Comparison of ENCODE assay signal across 8 cellular contexts in the genomic region with DNA sequence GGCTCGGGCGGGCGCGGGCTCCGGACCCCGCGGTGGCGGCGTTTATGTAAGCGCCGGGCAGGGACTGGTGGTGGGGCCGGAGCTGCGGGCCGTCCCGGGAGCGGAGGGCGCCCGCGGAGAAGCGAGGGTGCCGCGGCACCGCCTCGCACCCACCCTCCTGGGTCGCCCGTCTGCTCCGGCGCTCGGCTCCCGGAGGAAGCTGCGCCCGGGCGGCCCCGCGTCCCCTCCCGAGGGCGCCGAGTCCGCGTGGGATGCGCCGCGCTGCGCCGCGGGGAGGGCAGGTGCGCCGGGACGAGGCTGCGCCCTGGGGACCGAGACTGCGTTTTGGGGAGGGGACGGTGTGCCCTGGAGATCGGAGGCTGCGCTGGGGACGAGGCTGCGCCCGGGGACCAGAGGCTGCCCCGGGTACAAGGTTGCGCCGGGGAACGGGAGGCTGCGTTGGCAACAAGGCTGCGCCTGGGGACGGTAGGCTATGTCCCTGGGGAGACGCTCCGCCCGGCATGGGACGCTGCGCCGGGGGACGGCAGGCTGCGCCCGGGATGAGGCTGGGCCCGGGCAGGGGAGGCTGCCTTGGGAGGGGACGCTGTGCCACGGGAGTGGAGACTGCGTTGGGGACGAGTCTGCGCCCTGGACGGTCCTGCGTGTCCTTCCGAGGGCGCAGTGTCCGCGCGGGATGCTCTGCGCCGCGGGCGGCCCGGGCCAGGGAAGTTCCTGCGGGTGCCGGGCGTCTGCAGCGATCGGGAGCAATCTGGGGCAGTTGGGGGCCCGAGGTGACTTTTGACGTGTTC. TPM values are rescaled to one million over a fixed set of nuclear protein-coding genes. Genes with fewer than 3 reads are reported as not detected.
A peak's percentile ranks its signal among the peaks of the same experiment; 100 is the strongest.
DNase-seq lines count a peak whose midpoint lies in the region; ATAC-seq and TF ChIP-seq lines count a peak whose summit lies in the region.

No MANE protein-coding gene starts in this region.

- DNase-seq in activated CD4-positive, alpha-beta T cell treated with anti-CD3 and anti-CD28 coated beads for 36 hours, result peak; percentile 66
- DNase-seq in activated CD4-positive, alpha-beta T cell treated with anti-CD3 and anti-CD28 coated beads for 1 hour, result no peak
- peak; percentile 52 for DNase-seq in activated T-cell treated with anti-CD3 and anti-CD28 coated beads, Interleukin-2, amount 50 U/mL, for 1 hour
- DNase-seq in foreskin keratinocyte (peak; percentile 17 to 33), neuronal stem cell (ENCODE audit: low spot score) (peak; percentile 39), AML-193 (lab: John Stamatoyannopoulos, UW) (no peak)

- no peak for TF ChIP-seq CTCF in foreskin keratinocyte (conservative IDR thresholded peaks at IDR 0.05)

- H4K8ac ChIP-seq in neuronal stem cell (ENCODE audit: low read depth, low read length), result no peak overlapping the region

- H3K14ac ChIP-seq in neuronal stem cell (ENCODE audit: low read length), result peak overlapping the region; percentile 43

- H2BK15ac ChIP-seq in neuronal stem cell (ENCODE audit: low read length), result no peak overlapping the region

- H3K27ac ChIP-seq in KOPT-K1 (ENCODE audit: low read depth, low read length, poor library complexity, severe bottlenecking) (peak overlapping the region; percentile 50), foreskin keratinocyte (no peak overlapping the region), neuronal stem cell (replicated peaks; ENCODE audit: low read length) (peak overlapping the region; percentile 66)

- H3K79me1 ChIP-seq in neuronal stem cell (ENCODE audit: low read depth, low read length), result peaks cover 4% of the 10 kb centered on the region

- peak overlapping the region; percentile 78 for H3K23ac ChIP-seq in neuronal stem cell (ENCODE audit: low read depth, low read length, poor library complexity)

- H3K4me2 ChIP-seq in neuronal stem cell (ENCODE audit: insufficient read depth, low read length, poor library complexity, severe bottlenecking), result peak overlapping the region; percentile 99

- H2AFZ ChIP-seq in neuronal stem cell (ENCODE audit: low read length), result peak overlapping the region; percentile 89

- WGBS in neuronal stem cell (ENCODE audit: extremely low coverage in 2 of 2, insufficient read length in 2 of 2, insufficient replicate concordance in 1 of 2), 2 donors, result no CpG with 5 or more reads among the region's 99 CpGs

- H3K18ac ChIP-seq in neuronal stem cell (ENCODE audit: low read length), result peak overlapping the region; percentile 81

- no peaks in the 10 kb centered on the region for H3K9me3 Mint-ChIP-seq in activated CD4-positive, alpha-beta T cell treated with anti-CD3 and anti-CD28 coated beads for 36 hours (ENCODE audit: low read depth)

- no peak overlapping the region for H2BK12ac ChIP-seq in neuronal stem cell (ENCODE audit: low read length)

- intact Hi-C loops in activated CD4-positive, alpha-beta T cell treated with anti-CD3 and anti-CD28 coated beads for 36 hours (cut with DNase I, micrococcal nuclease), result loop anchor here (1.0 to 5.0 kb wide), 9 partner anchors 52 to 1247 kb away; a partner anchor contains a TSS

- H3K27ac Mint-ChIP-seq in activated CD4-positive, alpha-beta T cell treated with anti-CD3 and anti-CD28 coated beads for 36 hours, result peak overlapping the region; percentile 83

- peak overlapping the region; percentile 68 to 88 for H3K4me3 ChIP-seq in neuronal stem cell (ENCODE audit: low read length in 2 of 2)

- no peak overlapping the region for H2BK5ac ChIP-seq in neuronal stem cell (ENCODE audit: low read length)

- H2BK120ac ChIP-seq in neuronal stem cell (ENCODE audit: low read depth, low read length), result no peak overlapping the region

- no peak overlapping the region for H3K4ac ChIP-seq in neuronal stem cell (ENCODE audit: low read length)

- H3K4me3 Mint-ChIP-seq in activated CD4-positive, alpha-beta T cell treated with anti-CD3 and anti-CD28 coated beads for 36 hours, result peak overlapping the region; percentile 82

- no peaks in the 10 kb centered on the region for H3K36me3 ChIP-seq in KOPT-K1 (ENCODE audit: insufficient read depth, low read length)
- H3K36me3 ChIP-seq in neuronal stem cell (replicated peaks in 1 of 2; ENCODE audit: control insufficient read depth in 2 of 2, insufficient read depth in 2 of 2, low read length in 2 of 2), result no peaks in the 10 kb centered on the region

- H3K36me3 Mint-ChIP-seq in activated CD4-positive, alpha-beta T cell treated with anti-CD3 and anti-CD28 coated beads for 36 hours (ENCODE audit: low read depth), result peaks cover 2% of the 10 kb centered on the region

- H3K4me1 ChIP-seq in foreskin keratinocyte (peaks cover 8% of the 10 kb centered on the region), neuronal stem cell (ENCODE audit: control insufficient read depth in 2 of 2, insufficient read depth in 1 of 2, low read depth in 1 of 2, low read length in 2 of 2) (peaks cover 4 to 5% of the 10 kb centered on the region in 2 donors)

- no peak overlapping the region for H4K91ac ChIP-seq in neuronal stem cell (ENCODE audit: low read depth, low read length, poor library complexity)

- H3K9me3 ChIP-seq in KOPT-K1 (ENCODE audit: insufficient read depth, low read length, poor library complexity, severe bottlenecking) (no peaks in the 10 kb centered on the region), neuronal stem cell (replicated peaks in 1 of 2; ENCODE audit: control insufficient read depth in 2 of 2, insufficient read depth in 1 of 2, low read depth in 1 of 2, low read length in 2 of 2) (no peaks in the 10 kb centered on the region)

- peak overlapping the region; percentile 98 for H3K9ac ChIP-seq in neuronal stem cell (ENCODE audit: low read depth, low read length, poor library complexity)

- H3K4me1 Mint-ChIP-seq in activated CD4-positive, alpha-beta T cell treated with anti-CD3 and anti-CD28 coated beads for 36 hours, result peaks cover 50% of the 10 kb centered on the region

- POLR2A ChIA-PET in activated CD4-positive, alpha-beta T cell treated with anti-CD3 and anti-CD28 coated beads for 36 hours (lab: Charles Lee), result interaction anchor here (0.6 kb wide), 1 partner anchor 37 kb away, joined by 3 read pairs; no protein-coding TSS in a partner anchor

- H3K27me3 ChIP-seq in foreskin keratinocyte (no peaks in the 10 kb centered on the region), neuronal stem cell (ENCODE audit: control insufficient read depth in 3 of 3, insufficient read depth in 3 of 3, low read depth in 1 of 3, low read length in 3 of 3) (peaks cover 2 to 12% (median 12%) of the 10 kb centered on the region in 3 experiments)

- peak; percentile 5 for ATAC-seq in activated CD4-positive, alpha-beta T cell treated with anti-CD3 and anti-CD28 coated beads for 36 hours
- ATAC-seq in foreskin keratinocyte (peak; percentile 38), HG03159 (IDR thresholded peaks at IDR 0.05; ENCODE audit: unreplicated experiment) (no peak)

- CTCF ChIA-PET in activated CD4-positive, alpha-beta T cell treated with anti-CD3 and anti-CD28 coated beads for 36 hours (lab: Charles Lee), result interaction anchor here (0.7 to 5.7 kb wide), 6 partner anchors 51 to 327 kb away, joined by 3 to 41 read pairs (median 4); no protein-coding TSS in a partner anchor

- H3K27me3 Mint-ChIP-seq in activated CD4-positive, alpha-beta T cell treated with anti-CD3 and anti-CD28 coated beads for 36 hours, result no peaks in the 10 kb centered on the region

- H2AK5ac ChIP-seq in neuronal stem cell (ENCODE audit: low read depth, low read length), result no peak overlapping the region

RNA-seq across cellular contexts. Expression of a gene that starts 0.6 kb away (rescaled TPM):
- 10 to 100 TPM; 32.8 to 37.7 TPM for total RNA-seq in activated CD4-positive, alpha-beta T cell treated with anti-CD3 and anti-CD28 coated beads for 36 hours
- 23.7 and 29.2 TPM in 2 replicates for total RNA-seq in foreskin keratinocyte
- polyA plus RNA-seq in foreskin keratinocyte, result 11.6 and 12.0 TPM in 2 replicates
- 5.9 TPM for polyA plus RNA-seq in neuronal stem cell (2013, experiment 1 of 2)
- polyA plus RNA-seq in neuronal stem cell (2013, experiment 2 of 2), result 6.1 TPM

Comparison
In these comparisons a context has a peak if more than half of its experiments do, and no peak if none do; other contexts are left out.
1. DNase-seq: peak in activated CD4-positive, alpha-beta T cell treated with anti-CD3 and anti-CD28 coated beads for 36 hours (single experiment), activated T-cell treated with anti-CD3 and anti-CD28 coated beads, Interleukin-2, amount 50 U/mL, for 1 hour (single experiment), foreskin keratinocyte (2 of 2) and neuronal stem cell (single experiment); none in activated CD4-positive, alpha-beta T cell treated with anti-CD3 and anti-CD28 coated beads for 1 hour (single experiment) and AML-193 (0 of 2).